8 cellular contexts compared by ENCODE assay signal in the genomic region with DNA sequence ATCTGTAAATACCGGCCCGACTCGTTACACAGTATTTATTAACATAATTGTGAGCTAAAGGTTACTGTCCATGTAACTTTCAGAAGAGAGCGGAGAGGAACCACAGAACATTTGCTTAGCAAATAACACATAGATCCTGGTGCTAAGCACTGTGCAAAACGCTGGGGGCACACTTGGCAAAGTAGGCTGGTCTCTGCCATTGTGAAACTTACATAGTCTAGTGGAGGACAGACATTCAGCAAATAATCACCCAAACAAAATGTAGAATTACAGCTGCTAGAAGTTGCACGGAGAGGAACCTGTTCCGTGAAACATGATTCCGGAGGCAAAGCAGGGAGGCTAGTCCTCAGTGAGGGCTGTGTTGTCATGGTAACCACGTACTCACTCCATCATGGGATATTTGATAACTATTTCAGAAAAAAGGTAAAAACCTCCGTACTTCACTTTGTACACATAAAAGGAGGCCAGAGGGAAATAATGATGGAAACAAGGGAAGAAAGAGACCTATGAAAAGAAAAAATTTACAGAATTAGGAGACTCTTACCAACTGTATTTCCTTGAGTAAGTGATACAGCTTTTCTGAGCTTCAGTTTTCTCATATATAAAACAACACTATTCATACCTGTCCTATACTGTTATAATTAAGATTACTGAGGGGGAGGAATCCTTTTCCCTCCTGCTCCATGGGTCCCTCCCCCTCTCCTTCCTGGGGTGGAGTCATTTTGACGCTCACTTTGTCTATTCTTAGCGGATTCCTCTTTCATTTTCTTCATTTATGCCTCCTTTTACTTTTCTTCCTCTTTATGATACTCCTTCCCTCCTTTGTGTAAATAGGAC. TPM values are rescaled to one million over a fixed set of nuclear protein-coding genes. Genes with fewer than 3 reads are reported as not detected.
DNase-seq lines count a peak whose midpoint lies in the region; ATAC-seq and TF ChIP-seq lines count a peak whose summit lies in the region.

No MANE protein-coding gene starts in this region.

- no peaks in the 10 kb centered on the region for H3K9me3 ChIP-seq in cardiac muscle cell (ENCODE audit: low read depth)

- no peaks in the 10 kb centered on the region for H3K9me3 Mint-ChIP-seq in activated naive CD4-positive, alpha-beta T cell treated with anti-CD3 and anti-CD28 coated beads, Interleukin-2, amount 10 ng/mL, durations not matched to agents 7 days and 5 days

- H3K36me3 Mint-ChIP-seq in activated naive CD4-positive, alpha-beta T cell treated with anti-CD3 and anti-CD28 coated beads, Interleukin-2, amount 10 ng/mL, durations not matched to agents 7 days and 5 days, result no peaks in the 10 kb centered on the region

- H3K27me3 Mint-ChIP-seq in activated naive CD4-positive, alpha-beta T cell treated with anti-CD3 and anti-CD28 coated beads, Interleukin-2, amount 10 ng/mL, durations not matched to agents 7 days and 5 days, result peaks cover 15% of the 10 kb centered on the region

- peak overlapping the region; percentile 92 for H3K27ac Mint-ChIP-seq in activated naive CD4-positive, alpha-beta T cell treated with anti-CD3 and anti-CD28 coated beads, Interleukin-2, amount 10 ng/mL, durations not matched to agents 7 days and 5 days

- H3K4me3 Mint-ChIP-seq in activated naive CD4-positive, alpha-beta T cell treated with anti-CD3 and anti-CD28 coated beads, Interleukin-2, amount 10 ng/mL, durations not matched to agents 7 days and 5 days, result peak overlapping the region; percentile 81

- H3K27me3 ChIP-seq in cardiac muscle cell, result no peaks in the 10 kb centered on the region

- CTCF ChIA-PET in activated naive CD4-positive, alpha-beta T cell treated with anti-CD3 and anti-CD28 coated beads, Interleukin-2, amount 10 ng/mL, durations not matched to agents 7 days and 5 days (lab: Charles Lee), result interaction anchor here (1.0 to 3.5 kb wide), 2 partner anchors 298 to 372 kb away, joined by 3 to 28 read pairs; no protein-coding TSS in a partner anchor

- TF ChIP-seq CTCF in C4-2B (conservative IDR thresholded peaks at IDR 0.05) (peak; percentile 26), cardiac muscle cell (IDR thresholded peaks at IDR 0.05; ENCODE audit: low read depth, low read length) (peak; percentile 45)

- H3K27ac ChIP-seq in C4-2B, result peak overlapping the region; percentile 8; the same call in 1 of the 2 replicates
- no peak overlapping the region for H3K27ac ChIP-seq in cardiac muscle cell

- no peaks in the 10 kb centered on the region for H3K36me3 ChIP-seq in cardiac muscle cell

- DNase-seq in NCI-H524 (lab: John Stamatoyannopoulos, UW), result peak; percentile 64 to 70
- DNase-seq in activated naive CD4-positive, alpha-beta T cell treated with anti-CD3 and anti-CD28 coated beads, Interleukin-2, amount 10 ng/mL, durations not matched to agents 7 days and 5 days, result peak; percentile 58
- DNase-seq in cardiac muscle cell (ENCODE audit: low read depth in 1 of 2, low spot score in 1 of 2), result peak; percentile 55 to 70
- peak; percentile 84 for DNase-seq in pons (ENCODE audit: low spot score)
- no peak for DNase-seq in NCI-H2081 treated with DMSO at 0.1 percent for 48 hours (lab: John Stamatoyannopoulos, UW)

- peaks cover 5% of the 10 kb centered on the region for H3K4me1 ChIP-seq in cardiac muscle cell (ENCODE audit: low read depth)

- H3K4me1 Mint-ChIP-seq in activated naive CD4-positive, alpha-beta T cell treated with anti-CD3 and anti-CD28 coated beads, Interleukin-2, amount 10 ng/mL, durations not matched to agents 7 days and 5 days, result peaks cover 29% of the 10 kb centered on the region

- H3K4me3 ChIP-seq in cardiac muscle cell, result peak overlapping the region; percentile 58

- peak; percentile 76 for ATAC-seq in GM18907 (IDR thresholded peaks at IDR 0.05; ENCODE audit: unreplicated experiment)
- peak; percentile 60 for ATAC-seq in HG03135 (IDR thresholded peaks at IDR 0.05; ENCODE audit: unreplicated experiment)

RNA-seq across cellular contexts. Expression of a gene that starts 0.8 kb away (rescaled TPM):
- 3.0 and 4.6 TPM in 2 replicates for total RNA-seq in cardiac muscle cell
- 2.9 and 3.7 TPM in 2 replicates for polyA plus RNA-seq in cardiac muscle cell
